ENCODE assay signal across 8 cellular contexts in genomic region chr4:24473309-24473721, GRCh38.
DNase-seq lines count a peak whose midpoint lies in the region; ATAC-seq, FAIRE-seq and TF ChIP-seq lines count a peak whose summit lies in the region.

No MANE protein-coding gene starts in this region.

- peak overlapping the region; percentile 64 for H3K4me3 ChIP-seq in WI38 (ENCODE audit: low read depth, low read length)

- FAIRE-seq in GM12891 (lab: Jason Lieb, UNC), result no peak

- peak; percentile 82 for DNase-seq in DMS53 (lab: John Stamatoyannopoulos, UW)
- peak; percentile 68 to 79 for DNase-seq in Kasumi-1 (lab: John Stamatoyannopoulos, UW)
- peak; percentile 15 for DNase-seq in germinal center (ENCODE audit: low spot score)
- DNase-seq in occipital lobe (lab: John Stamatoyannopoulos, UW), result peak; percentile 43
- DNase-seq in GM12891 (ENCODE audit: insufficient read length, low spot score), result no peak

- ATAC-seq in GM19328 (IDR thresholded peaks at IDR 0.05; ENCODE audit: unreplicated experiment) (no peak), GM19351 (IDR thresholded peaks at IDR 0.05; ENCODE audit: unreplicated experiment) (no peak)

- no peak for TF ChIP-seq POLR2A in GM12891 (IDR thresholded peaks at IDR 0.05; ENCODE audit: low read depth, low read length)

- TF ChIP-seq CTCF in WI38 (IDR thresholded peaks at IDR 0.05; ENCODE audit: low read depth, low read length), result 0 out of 2 replicates have a peak, but pooled peaks have one; percentile 1

TF ChIP-seq in GM12891, 5 proteins besides CTCF, POLR2A, EP300 and RAD21:
- TF ChIP-seq TAF1 (IDR thresholded peaks at IDR 0.05; ENCODE audit: low read depth, low read length), result no peak
- TF ChIP-seq SPI1 (IDR thresholded peaks at IDR 0.05; ENCODE audit: low read depth, low read length), result no peak
- TF ChIP-seq POU2F2 (IDR thresholded peaks at IDR 0.05; ENCODE audit: low read depth, low read length), result no peak
- TF ChIP-seq POLR2AphosphoS5 (IDR thresholded peaks at IDR 0.05; ENCODE audit: low read depth, low read length), result no peak
- TF ChIP-seq PAX5 (IDR thresholded peaks at IDR 0.05; ENCODE audit: insufficient read depth, low read length, severe bottlenecking), result no peak
